In the genomic region with DNA sequence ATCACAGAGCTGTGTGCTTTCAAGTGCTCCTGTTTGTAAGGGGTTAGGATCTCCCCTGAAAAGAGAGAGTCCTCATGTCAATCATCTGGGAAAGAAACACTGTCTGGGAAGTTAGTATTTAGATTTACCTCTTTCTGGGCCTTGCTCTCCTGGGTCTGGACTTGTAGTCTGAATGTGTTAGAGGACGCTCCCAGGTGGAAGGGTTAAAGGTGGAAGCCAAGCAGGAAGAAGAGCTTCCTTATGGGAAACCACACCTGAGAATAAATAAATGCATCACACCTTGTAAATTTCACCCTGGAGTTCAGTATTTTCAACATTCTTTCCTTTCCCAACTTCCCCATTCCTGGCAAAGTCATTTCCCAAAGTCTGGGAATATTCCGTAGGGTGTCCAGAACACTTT, we compare ENCODE assay signal across 10 cellular contexts. TPM values are rescaled to one million over a fixed set of nuclear protein-coding genes. Genes with fewer than 3 reads are reported as not detected.
DNase-seq lines count a peak whose midpoint lies in the region; ATAC-seq and TF ChIP-seq lines count a peak whose summit lies in the region.
"Had no signal": no experiment of that assay in that cellular context is flagged by ENCODE, and none has a peak within 500 bp of the region (broad histone marks: within the 10 kb centered on the region; RNA-seq: fewer than 3 reads in every experiment).

No MANE protein-coding gene starts in this region.

- no peak for DNase-seq in heart left ventricle
- DNase-seq in Right ventricle myocardium superior = no peak
- DNase-seq in activated T-helper 1 cell treated with anti-CD3 and anti-CD28 coated beads, Interleukin-12 subunit alpha, Interleukin-12 subunit beta, Interleukin-2, Interleukin-4 antibody, amounts not matched to agents 30 ng/mL and 10 ng/mL and 1 ng/mL, durations not matched to agents 14 hours and 24 hours and 36 hours (ENCODE audit: low spot score) = no peak
- DNase-seq in thoracic aorta (ENCODE audit: low spot score) = no peak
- DNase-seq: activated CD4-positive, alpha-beta T cell treated with anti-CD3 and anti-CD28 coated beads for 1 hour; NCI-H2171 treated with DMSO at 0.1 percent for 48 hours had no signal

- peaks cover 6% of the 10 kb centered on the region for H3K9me3 Mint-ChIP-seq in activated T-helper 1 cell treated with anti-CD3 and anti-CD28 coated beads, Interleukin-12 subunit alpha, Interleukin-12 subunit beta, Interleukin-2, Interleukin-4 antibody, amounts not matched to agents 30 ng/mL and 10 ng/mL and 1 ng/mL, durations not matched to agents 14 hours and 24 hours and 36 hours

- H3K4me1 Mint-ChIP-seq in activated T-helper 1 cell treated with anti-CD3 and anti-CD28 coated beads, Interleukin-12 subunit alpha, Interleukin-12 subunit beta, Interleukin-2, Interleukin-4 antibody, amounts not matched to agents 30 ng/mL and 10 ng/mL and 1 ng/mL, durations not matched to agents 14 hours and 24 hours and 36 hours (ENCODE audit: low read depth) = peaks cover 61% of the 10 kb centered on the region

- no peak for TF ChIP-seq POLR2A in heart left ventricle (IDR thresholded peaks at IDR 0.05)

- H3K27ac ChIP-seq in heart left ventricle = peak overlapping the region in 8 of 12 donors; percentile 23 to 99 (median 94)
- no peak overlapping the region for H3K27ac ChIP-seq in iPS-20b (ENCODE audit: low read length)
- no peak overlapping the region for H3K27ac ChIP-seq in thoracic aorta

- H3K27me3 ChIP-seq in heart left ventricle = no peaks in the 10 kb centered on the region
- no peaks in the 10 kb centered on the region for H3K27me3 ChIP-seq in iPS-20b (ENCODE audit: insufficient read depth, low read length)
- no peaks in the 10 kb centered on the region for H3K27me3 ChIP-seq in thoracic aorta (replicated peaks; ENCODE audit: insufficient read depth)

- intact Hi-C loops in heart left ventricle (cut with DNase I) = loop anchor here in 7 of 10 donors (5.0 to 10.0 kb wide), 7 partner anchors 156 to 772 kb away; a partner anchor contains a TSS
- intact Hi-C loops in Right ventricle myocardium superior (cut with DNase I) = no loop called here
- intact Hi-C loops in activated T-helper 1 cell treated with anti-CD3 and anti-CD28 coated beads, Interleukin-12 subunit alpha, Interleukin-12 subunit beta, Interleukin-2, Interleukin-4 antibody, amounts not matched to agents 30 ng/mL and 10 ng/mL and 1 ng/mL, durations not matched to agents 14 hours and 24 hours and 36 hours (cut with micrococcal nuclease) = loop anchor here (2.0 to 10.0 kb wide), 9 partner anchors 364 to 1132 kb away; a partner anchor contains a TSS

- WGBS in heart left ventricle, 4 donors = 84 to 88% (median 85%) methylated on average over 2 of the region's 2 CpGs

- TF ChIP-seq CTCF in heart left ventricle (IDR thresholded peaks at IDR 0.05) = no peak
- no peak for TF ChIP-seq CTCF in thoracic aorta (IDR thresholded peaks at IDR 0.05)

- H3K4me1 ChIP-seq in heart left ventricle (peaks cover 0 to 24% (median 18%) of the 10 kb centered on the region in 12 donors), iPS-20b (ENCODE audit: insufficient read depth, low read length) (peaks cover 5% of the 10 kb centered on the region; the same call in 1 of the 2 replicates), thoracic aorta (ENCODE audit: control insufficient read depth in 1 of 2, low read depth in 2 of 2) (peaks cover 12 to 21% of the 10 kb centered on the region in 2 donors)

- no peak for ATAC-seq in heart left ventricle
- ATAC-seq in Right ventricle myocardium superior (ENCODE audit: poor library complexity) = no peak
- no peak for ATAC-seq in thoracic aorta (ENCODE audit: insufficient number of reproducible peaks, low FRiP score, low read depth)
- ATAC-seq in GM19397 (IDR thresholded peaks at IDR 0.05; ENCODE audit: unreplicated experiment) = no peak
- ATAC-seq in HG03025 (IDR thresholded peaks at IDR 0.05; ENCODE audit: low FRiP score, unreplicated experiment) = no peak
- no peak for ATAC-seq in GM18868 (IDR thresholded peaks at IDR 0.05; ENCODE audit: unreplicated experiment)

- peak overlapping the region; percentile 93 for H3K27ac Mint-ChIP-seq in activated T-helper 1 cell treated with anti-CD3 and anti-CD28 coated beads, Interleukin-12 subunit alpha, Interleukin-12 subunit beta, Interleukin-2, Interleukin-4 antibody, amounts not matched to agents 30 ng/mL and 10 ng/mL and 1 ng/mL, durations not matched to agents 14 hours and 24 hours and 36 hours

- no peaks in the 10 kb centered on the region for H3K27me3 Mint-ChIP-seq in activated T-helper 1 cell treated with anti-CD3 and anti-CD28 coated beads, Interleukin-12 subunit alpha, Interleukin-12 subunit beta, Interleukin-2, Interleukin-4 antibody, amounts not matched to agents 30 ng/mL and 10 ng/mL and 1 ng/mL, durations not matched to agents 14 hours and 24 hours and 36 hours (ENCODE audit: insufficient read depth)

- peak overlapping the region; percentile 79; the same call in 1 of the 2 replicates for H3K9ac ChIP-seq in iPS-20b (ENCODE audit: low read depth, low read length)

- H3K4me3 ChIP-seq in heart left ventricle = peak overlapping the region in 8 of 12 donors; percentile 61 to 81 (median 75)
- H3K4me3 ChIP-seq in iPS-20b (ENCODE audit: low read length) = peak overlapping the region; percentile 80
- peak overlapping the region; percentile 83 for H3K4me3 ChIP-seq in thoracic aorta

- H3K36me3 Mint-ChIP-seq in activated T-helper 1 cell treated with anti-CD3 and anti-CD28 coated beads, Interleukin-12 subunit alpha, Interleukin-12 subunit beta, Interleukin-2, Interleukin-4 antibody, amounts not matched to agents 30 ng/mL and 10 ng/mL and 1 ng/mL, durations not matched to agents 14 hours and 24 hours and 36 hours (ENCODE audit: low read depth) = peaks cover 46% of the 10 kb centered on the region

- H3K9me3 ChIP-seq in heart left ventricle = no peaks in the 10 kb centered on the region
- H3K9me3 ChIP-seq in iPS-20b (ENCODE audit: insufficient read depth, low read depth, low read length) = no peaks in the 10 kb centered on the region
- no peaks in the 10 kb centered on the region for H3K9me3 ChIP-seq in thoracic aorta

- peaks cover 0 to 16% (median 9%) of the 10 kb centered on the region in 9 donors for H3K36me3 ChIP-seq in heart left ventricle
- peaks cover 8% of the 10 kb centered on the region for H3K36me3 ChIP-seq in iPS-20b (ENCODE audit: insufficient read depth, low read depth, low read length)
- no peaks in the 10 kb centered on the region for H3K36me3 ChIP-seq in thoracic aorta

- peak overlapping the region; percentile 93 for H3K4me3 Mint-ChIP-seq in activated T-helper 1 cell treated with anti-CD3 and anti-CD28 coated beads, Interleukin-12 subunit alpha, Interleukin-12 subunit beta, Interleukin-2, Interleukin-4 antibody, amounts not matched to agents 30 ng/mL and 10 ng/mL and 1 ng/mL, durations not matched to agents 14 hours and 24 hours and 36 hours

RNA-seq across cellular contexts. Expression of a gene that starts 1.3 kb away (rescaled TPM):
- total RNA-seq in heart left ventricle (10 to 100 TPM; 20.8 to 37.2 (median 31.0) TPM), Right ventricle myocardium superior (39.8 TPM), thoracic aorta (1 to 10 TPM; 6.0 to 8.8 TPM)
- polyA plus RNA-seq in heart left ventricle = 10 to 100 TPM; 26.1 to 32.7 TPM
- total RNA-seq in activated T-helper 1 cell treated with anti-CD3 and anti-CD28 coated beads, Interleukin-12 subunit alpha, Interleukin-12 subunit beta, Interleukin-2, Interleukin-4 antibody, amounts not matched to agents 30 ng/mL and 10 ng/mL and 1 ng/mL, durations not matched to agents 14 hours and 24 hours and 36 hours = 43.8 and 44.8 TPM in 2 replicates

RNA-seq across cellular contexts. Expression of a gene that starts 13.9 kb away (rescaled TPM):
- total RNA-seq in heart left ventricle (10 to 100 TPM; 11.6 to 54.4 (median 15.7) TPM), Right ventricle myocardium superior (9.0 TPM), thoracic aorta (1 to 10 TPM; 2.2 to 7.3 TPM)
- 10 to 100 TPM in 1 of 2 donors, 1 to 10 TPM in 1; 3.5 to 50.1 TPM for polyA plus RNA-seq in heart left ventricle
- 60.4 and 61.7 TPM in 2 replicates for total RNA-seq in activated T-helper 1 cell treated with anti-CD3 and anti-CD28 coated beads, Interleukin-12 subunit alpha, Interleukin-12 subunit beta, Interleukin-2, Interleukin-4 antibody, amounts not matched to agents 30 ng/mL and 10 ng/mL and 1 ng/mL, durations not matched to agents 14 hours and 24 hours and 36 hours

Comparison
In these comparisons a context has a peak if more than half of its experiments do, and no peak if none do; other contexts are left out.
1. H3K27ac ChIP-seq: peak in heart left ventricle (8 of 12); none in iPS-20b (single experiment) and thoracic aorta (0 of 2).
2. Peak in every context shown above with its lines, with median percentiles within 50 percentile points of each other: H3K4me3 ChIP-seq.